In the genomic region with DNA sequence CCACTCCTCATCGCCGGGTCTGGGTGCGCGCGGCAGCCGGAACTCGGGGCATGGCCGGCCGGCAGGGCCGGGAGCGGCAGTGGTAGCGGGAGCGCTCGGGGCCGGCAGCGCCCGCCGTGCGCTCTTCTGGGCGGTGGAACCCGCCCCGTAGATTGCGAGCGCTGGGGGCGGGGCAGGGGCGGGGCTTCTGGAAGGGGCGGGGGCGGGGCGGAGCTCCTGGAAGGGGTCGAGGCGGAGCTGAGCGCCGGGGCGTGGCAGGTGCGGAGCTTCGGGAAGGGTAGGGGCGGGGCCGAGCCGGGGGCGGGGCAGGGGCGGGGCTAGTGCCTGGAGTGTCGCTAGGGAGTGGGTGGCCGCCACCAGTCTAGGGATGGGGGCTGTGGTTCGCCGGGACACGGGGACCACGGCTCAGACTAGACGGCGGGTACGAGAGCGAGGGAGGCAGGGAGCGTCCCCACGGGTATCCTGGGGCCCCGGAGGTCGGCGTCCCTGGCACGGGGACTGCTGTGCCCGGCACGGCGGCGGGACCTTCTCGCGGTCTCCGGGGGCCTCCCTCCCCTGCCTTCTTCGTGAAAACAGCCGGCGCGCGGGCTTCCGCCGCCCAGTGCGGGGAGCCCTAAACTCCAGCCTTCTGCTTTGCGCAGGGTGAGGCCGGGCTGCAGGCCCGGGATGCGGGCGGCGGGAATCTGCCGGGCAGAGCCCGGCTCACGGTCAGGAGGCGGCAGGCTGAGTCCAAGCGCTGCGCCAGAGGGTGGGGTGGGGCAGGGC, we compare ENCODE assay signal across 8 cellular contexts. TPM values are rescaled to one million over a fixed set of nuclear protein-coding genes. Genes with fewer than 3 reads are reported as not detected.
DNase-seq lines count a peak whose midpoint lies in the region; ATAC-seq and TF ChIP-seq lines count a peak whose summit lies in the region.

Gene STK32C, minus strand, starts transcription at position 128 of the 765 bp plus-strand sequence. Its CDS starts 117 bp downstream, at position 11.

- TF ChIP-seq CTCF in gastroesophageal sphincter (IDR thresholded peaks at IDR 0.05), result peak in 1 of 4 experiments; percentile 39

- peak; percentile 91 for DNase-seq in DMS53 (lab: John Stamatoyannopoulos, UW)
- peak; percentile 97 for DNase-seq in HuH-7 (ENCODE audit: low spot score)
- peak; percentile 85 for DNase-seq in SK-N-DZ (ENCODE audit: low spot score)
- peak; percentile 88 for DNase-seq in activated naive CD4-positive, alpha-beta T cell treated with Interleukin-2 at 50 U/mL for 16 hours
- DNase-seq in nucleus accumbens (lab: John Stamatoyannopoulos, UW), result peak in 55 of 56 donors; percentile 45 to 98 (median 91)

- H3K4me3 ChIP-seq in gastroesophageal sphincter (peak within 1 kb of the TSS; percentile 45 to 94), subcutaneous abdominal adipose tissue (ENCODE audit: low read depth in 1 of 5, low read length in 5 of 5) (peak within 1 kb of the TSS in 4 of 5 donors; percentile 73 to 85 (median 76))

- peak; percentile 16 to 30 for TF ChIP-seq POLR2A in gastroesophageal sphincter (IDR thresholded peaks at IDR 0.05)

- H3K9me3 ChIP-seq in gastroesophageal sphincter, result no peaks in the 10 kb centered on the region
- no peaks in the 10 kb centered on the region for H3K9me3 ChIP-seq in subcutaneous abdominal adipose tissue (ENCODE audit: control insufficient read depth in 5 of 5, low read length in 5 of 5)

- peak within 1 kb of the TSS in 3 of 5 donors; percentile 62 to 78 (median 66) for H3K9ac ChIP-seq in subcutaneous abdominal adipose tissue (ENCODE audit: low read length in 5 of 5)

- no CpG with 5 or more reads among the region's 84 CpGs for WGBS in gastroesophageal sphincter (ENCODE audit: low coverage in 1 of 2), 2 donors

- H3K4me1 ChIP-seq in gastroesophageal sphincter (peaks cover 0 to 24% (median 12%) of the 10 kb centered on the region in 3 donors), subcutaneous abdominal adipose tissue (ENCODE audit: control insufficient read depth in 5 of 5, insufficient read depth in 5 of 5, low read length in 5 of 5) (peaks cover 0 to 33% (median 26%) of the 10 kb centered on the region in 5 donors)

- ATAC-seq in GM21526 (IDR thresholded peaks at IDR 0.05; ENCODE audit: low FRiP score, unreplicated experiment) (peak; percentile 69), gastroesophageal sphincter (peak; percentile 90)

- H3K27me3 ChIP-seq in gastroesophageal sphincter, result no peaks in the 10 kb centered on the region
- no peaks in the 10 kb centered on the region for H3K27me3 ChIP-seq in subcutaneous abdominal adipose tissue (ENCODE audit: control insufficient read depth in 5 of 5, insufficient read depth in 4 of 5, low read length in 5 of 5)

- no peaks in the 10 kb centered on the region for H3K36me3 ChIP-seq in gastroesophageal sphincter
- no peaks in the 10 kb centered on the region for H3K36me3 ChIP-seq in subcutaneous abdominal adipose tissue (ENCODE audit: control insufficient read depth in 5 of 5, insufficient read depth in 5 of 5, low read length in 5 of 5)

- H3K27ac ChIP-seq in gastroesophageal sphincter (peak within 1 kb of the TSS; percentile 2 to 91 (median 88)), subcutaneous abdominal adipose tissue (ENCODE audit: low read depth, low read length) (no peak within 1 kb of the TSS)

- no peak for TF ChIP-seq EP300 in gastroesophageal sphincter (IDR thresholded peaks at IDR 0.05)

RNA-seq across cellular contexts. Expression of gene STK32C, which starts in this region (rescaled TPM):
- 35.4 and 38.4 TPM in 2 replicates for polyA plus RNA-seq in SK-N-DZ (2014; cell fraction: cytosol; rRNA removed)
- 35.2 and 44.1 TPM in 2 replicates for polyA plus RNA-seq in SK-N-DZ (2014; cell fraction: nucleus; rRNA removed)
- 10 to 100 TPM in 1 of 4 donors, 1 to 10 TPM in 3; 3.8 to 13.0 (median 5.1) TPM for total RNA-seq in gastroesophageal sphincter
